Comparison of ENCODE assay signal across 12 cellular contexts in the genomic region with DNA sequence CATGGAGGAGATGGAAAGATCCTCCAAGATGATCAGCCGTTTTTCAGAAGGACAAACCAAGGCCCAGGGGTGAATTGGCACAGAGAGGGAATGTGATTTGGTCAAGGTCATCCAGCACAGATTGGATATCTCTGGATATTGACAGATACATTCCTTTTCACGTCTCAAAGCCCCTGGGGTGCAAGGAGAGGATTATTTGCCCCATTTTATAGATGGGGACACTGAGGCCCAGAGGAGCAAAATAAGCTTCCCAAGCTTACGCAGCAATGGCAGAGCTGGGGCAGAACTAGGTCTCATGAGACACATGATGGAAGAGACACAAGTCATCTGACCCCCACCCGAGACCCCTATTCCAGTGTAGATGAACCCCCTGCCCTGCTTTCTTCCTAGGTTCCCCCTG. TPM values are rescaled to one million over a fixed set of nuclear protein-coding genes. Genes with fewer than 3 reads are reported as not detected.
DNase-seq lines count a peak whose midpoint lies in the region; ATAC-seq and TF ChIP-seq lines count a peak whose summit lies in the region.
"Had no signal": no experiment of that assay in that cellular context is flagged by ENCODE, and none has a peak within 500 bp of the region (broad histone marks: within the 10 kb centered on the region; RNA-seq: fewer than 3 reads in every experiment).

No MANE protein-coding gene starts in this region.

- H3K9ac ChIP-seq in KMS-11 = no peak overlapping the region; the same call in 1 of the 2 replicates

- H3K27ac Mint-ChIP-seq in activated CD4-positive, alpha-beta memory T cell treated with anti-CD3 and anti-CD28 coated beads for 36 hours = no peak overlapping the region
- H3K27ac Mint-ChIP-seq: progenitor cell of endocrine pancreas had no signal

- no peak for TF ChIP-seq CTCF in KMS-11 (conservative IDR thresholded peaks at IDR 0.05; ENCODE audit: low read depth, low read length)
- no peak for TF ChIP-seq CTCF in brain microvascular endothelial cell (IDR thresholded peaks at IDR 0.05; ENCODE audit: low read depth, low read length, missing control alignments)
- TF ChIP-seq CTCF in thoracic aorta (IDR thresholded peaks at IDR 0.05) = no peak

- H3K27me3 Mint-ChIP-seq in activated CD4-positive, alpha-beta memory T cell treated with anti-CD3 and anti-CD28 coated beads for 36 hours = peaks cover 24% of the 10 kb centered on the region

- no peaks in the 10 kb centered on the region for H4K20me1 ChIP-seq in KMS-11 (ENCODE audit: insufficient read depth)

- H3K4me2 ChIP-seq in KMS-11 = peak overlapping the region; percentile 66

- no peak overlapping the region for H3K4me3 Mint-ChIP-seq in activated CD4-positive, alpha-beta memory T cell treated with anti-CD3 and anti-CD28 coated beads for 36 hours

- peaks cover 4% of the 10 kb centered on the region for H3K4me1 ChIP-seq in KMS-11 (ENCODE audit: low read depth, poor library complexity, severe bottlenecking)
- peaks cover 0 to 16% of the 10 kb centered on the region in 2 donors for H3K4me1 ChIP-seq in muscle layer of duodenum (ENCODE audit: control insufficient read depth in 1 of 2, insufficient read depth in 2 of 2, low read length in 2 of 2)
- peaks cover 31 to 74% of the 10 kb centered on the region in 2 donors for H3K4me1 ChIP-seq in thoracic aorta (ENCODE audit: control insufficient read depth in 1 of 2, low read depth in 2 of 2)

- H3K27me3 ChIP-seq in KMS-11 (ENCODE audit: insufficient read depth, low read depth) (no peaks in the 10 kb centered on the region), brain microvascular endothelial cell (replicated peaks) (no peaks in the 10 kb centered on the region), muscle layer of duodenum (ENCODE audit: low read depth, low read length) (no peaks in the 10 kb centered on the region), thoracic aorta (replicated peaks; ENCODE audit: insufficient read depth) (no peaks in the 10 kb centered on the region)

- H3K36me3 Mint-ChIP-seq in activated CD4-positive, alpha-beta memory T cell treated with anti-CD3 and anti-CD28 coated beads for 36 hours = no peaks in the 10 kb centered on the region
- H3K36me3 Mint-ChIP-seq: activated naive CD4-positive, alpha-beta T cell treated with anti-CD3 and anti-CD28 coated beads, Interleukin-2, amount 50 U/mL, for 24 hours had no signal

- H3K4me1 Mint-ChIP-seq in activated CD4-positive, alpha-beta memory T cell treated with anti-CD3 and anti-CD28 coated beads for 36 hours (ENCODE audit: low read depth) = peaks cover 7% of the 10 kb centered on the region

- H3K9me3 ChIP-seq in muscle layer of duodenum (ENCODE audit: control insufficient read depth in 1 of 2, low read length in 2 of 2) = no peaks in the 10 kb centered on the region
- no peaks in the 10 kb centered on the region for H3K9me3 ChIP-seq in thoracic aorta

- POLR2A ChIA-PET in activated CD4-positive, alpha-beta memory T cell treated with anti-CD3 and anti-CD28 coated beads for 36 hours (lab: Charles Lee) = no interaction called here

- DNase-seq in brain microvascular endothelial cell (no peak), thoracic aorta (ENCODE audit: low spot score) (no peak), DMS 273 treated with DMSO at 0.1 percent for 48 hours (lab: John Stamatoyannopoulos, UW) (no peak), NCI-H146 (lab: John Stamatoyannopoulos, UW) (no peak)
- no peak for DNase-seq in activated CD4-positive, alpha-beta memory T cell treated with anti-CD3 and anti-CD28 coated beads for 36 hours
- DNase-seq: activated CD4-positive, alpha-beta T cell treated with anti-CD3 and anti-CD28 coated beads for 48 hours; Karpas-422 had no signal

- no peaks in the 10 kb centered on the region for H3K9me3 Mint-ChIP-seq in activated CD4-positive, alpha-beta memory T cell treated with anti-CD3 and anti-CD28 coated beads for 36 hours
- H3K9me3 Mint-ChIP-seq: activated naive CD4-positive, alpha-beta T cell treated with anti-CD3 and anti-CD28 coated beads, Interleukin-2, amount 50 U/mL, for 24 hours had no signal

- in situ Hi-C loops in brain microvascular endothelial cell (cut with HindIII; ENCODE audit: low pct_ligation_motif_present, low sequenced_read_pairs) = no loop called here

- ATAC-seq in thoracic aorta (ENCODE audit: insufficient number of reproducible peaks, low FRiP score, low read depth) = no peak

- H3K36me3 ChIP-seq in KMS-11 (ENCODE audit: insufficient read depth) (no peaks in the 10 kb centered on the region), brain microvascular endothelial cell (replicated peaks) (peaks cover 17% of the 10 kb centered on the region), muscle layer of duodenum (ENCODE audit: control insufficient read depth in 1 of 2, insufficient read depth in 2 of 2, low read length in 2 of 2) (no peaks in the 10 kb centered on the region), thoracic aorta (no peaks in the 10 kb centered on the region)

- CTCF ChIA-PET in activated CD4-positive, alpha-beta memory T cell treated with anti-CD3 and anti-CD28 coated beads for 36 hours (lab: Charles Lee) = interaction anchor here (0.6 kb wide), 1 partner anchor 304 kb away, joined by 3 read pairs; no protein-coding TSS in a partner anchor

- intact Hi-C loops in activated CD4-positive, alpha-beta memory T cell treated with anti-CD3 and anti-CD28 coated beads for 36 hours (cut with micrococcal nuclease) = no loop called here

- H3K79me2 ChIP-seq in KMS-11 (ENCODE audit: insufficient read depth, low read depth) = no peaks in the 10 kb centered on the region

- no peak overlapping the region for H3K27ac ChIP-seq in KMS-11
- peak overlapping the region; percentile 73 for H3K27ac ChIP-seq in brain microvascular endothelial cell
- peak overlapping the region; percentile 78 for H3K27ac ChIP-seq in muscle layer of duodenum (ENCODE audit: low read length)
- H3K27ac ChIP-seq in thoracic aorta = peak overlapping the region; percentile 88 to 94

- H2AFZ ChIP-seq in KMS-11 (ENCODE audit: low read depth) = peak overlapping the region; percentile 93; the same call in 1 of the 2 replicates

- no peak overlapping the region for H3K4me3 ChIP-seq in KMS-11 (IDR thresholded peaks at IDR 0.05; ENCODE audit: insufficient read depth, low read depth, low read length)
- H3K4me3 ChIP-seq in brain microvascular endothelial cell (ENCODE audit: low read depth, low read length) = no peak overlapping the region
- H3K4me3 ChIP-seq in muscle layer of duodenum (ENCODE audit: low read depth in 1 of 2, low read length in 2 of 2) = peak overlapping the region in 1 of 2 donors; percentile 66
- H3K4me3 ChIP-seq in thoracic aorta = peak overlapping the region; percentile 79

RNA-seq across cellular contexts. Expression of gene PDGFRB, which starts 0.9 kb away (rescaled TPM):
- 100 to 1,000 TPM; 362 to 421 TPM for total RNA-seq in thoracic aorta
- under 1 TPM; 0.21 to 0.34 TPM for total RNA-seq in activated CD4-positive, alpha-beta memory T cell treated with anti-CD3 and anti-CD28 coated beads for 36 hours

RNA-seq across cellular contexts. Expression of gene CDX1, which starts 10.0 kb away (rescaled TPM):
- not detected for total RNA-seq in thoracic aorta
- total RNA-seq in activated CD4-positive, alpha-beta memory T cell treated with anti-CD3 and anti-CD28 coated beads for 36 hours = not detected
- total RNA-seq: NCI-H460 had no signal

RNA-seq across cellular contexts. Expression of gene SLC6A7, which starts 33.3 kb away (rescaled TPM):
- not detected for total RNA-seq in thoracic aorta
- not detected for total RNA-seq in activated CD4-positive, alpha-beta memory T cell treated with anti-CD3 and anti-CD28 coated beads for 36 hours
- total RNA-seq: progenitor cell of endocrine pancreas had no signal

Comparison
In these comparisons a context has a peak if more than half of its experiments do, and no peak if none do; other contexts are left out.
1. RNA of gene PDGFRB, which starts 0.9 kb away (total RNA-seq): 362 to 421 TPM in thoracic aorta; 0.21 to 0.34 TPM in activated CD4-positive, alpha-beta memory T cell treated with anti-CD3 and anti-CD28 coated beads for 36 hours; every median in the first group is over 100 times any median in the second.